Comparison of ENCODE assay signal across 12 cellular contexts in genomic region chr1:211336161-211336560, GRCh38. TPM values are rescaled to one million over a fixed set of nuclear protein-coding genes. Genes with fewer than 3 reads are reported as not detected.
A peak's percentile ranks its signal among the peaks of the same experiment; 100 is the strongest.
DNase-seq lines count a peak whose midpoint lies in the region; ATAC-seq and FAIRE-seq lines count a peak whose summit lies in the region.
"Had no signal": no experiment of that assay in that cellular context is flagged by ENCODE, and none has a peak within 500 bp of the region (broad histone marks: within the 10 kb centered on the region; RNA-seq: fewer than 3 reads in every experiment).

No MANE protein-coding gene starts in this region.

- H3K9me3 Mint-ChIP-seq in activated naive CD4-positive, alpha-beta T cell treated with anti-CD3 and anti-CD28 coated beads, Interleukin-2, amount 50 U/mL, for 24 hours = no peaks in the 10 kb centered on the region
- H3K9me3 Mint-ChIP-seq in activated naive CD8-positive, alpha-beta T cell (ENCODE audit: low read depth) = no peaks in the 10 kb centered on the region
- H3K9me3 Mint-ChIP-seq: neural crest cell had no signal

- peak overlapping the region; percentile 83 for H3K27ac Mint-ChIP-seq in activated naive CD4-positive, alpha-beta T cell treated with anti-CD3 and anti-CD28 coated beads, Interleukin-2, amount 50 U/mL, for 24 hours
- peak overlapping the region; percentile 92 for H3K27ac Mint-ChIP-seq in activated naive CD8-positive, alpha-beta T cell

- peak overlapping the region; percentile 96 for H3K27ac ChIP-seq in thymus (ENCODE audit: low read depth)

- FAIRE-seq in HTR-8/SVneo (lab: Jason Lieb, UNC) = no peak
- FAIRE-seq: H54 had no signal

- H3K4me1 ChIP-seq in thymus (ENCODE audit: control insufficient read depth, insufficient read depth, low read length) = peaks cover 38% of the 10 kb centered on the region

- ATAC-seq in HG03135 (IDR thresholded peaks at IDR 0.05; ENCODE audit: unreplicated experiment) (peak; percentile 28), esophagus mucosa (no peak), HG02852 (IDR thresholded peaks at IDR 0.05; ENCODE audit: unreplicated experiment) (no peak)

- 35% methylated on average over 3 of the region's 3 CpGs for WGBS in thymus

- no peaks in the 10 kb centered on the region for H3K36me3 ChIP-seq in thymus (ENCODE audit: control insufficient read depth, insufficient read depth)
- H3K36me3 ChIP-seq: tibial nerve had no signal

- no peak for DNase-seq in activated naive CD4-positive, alpha-beta T cell treated with Interleukin-2 at 50 U/mL for 16 hours
- DNase-seq in HTR-8/SVneo (ENCODE audit: insufficient read length, low spot score) = no peak
- DNase-seq: C1 segment of cervical spinal cord had no signal

- H3K36me3 Mint-ChIP-seq in activated naive CD4-positive, alpha-beta T cell treated with anti-CD3 and anti-CD28 coated beads, Interleukin-2, amount 50 U/mL, for 24 hours = peaks cover 4% of the 10 kb centered on the region
- peaks cover 3% of the 10 kb centered on the region for H3K36me3 Mint-ChIP-seq in activated naive CD8-positive, alpha-beta T cell

- H3K9me3 ChIP-seq in thymus (ENCODE audit: control insufficient read depth) = no peaks in the 10 kb centered on the region
- H3K9me3 ChIP-seq: tibial nerve had no signal

- no peaks in the 10 kb centered on the region for H3K27me3 ChIP-seq in thymus (ENCODE audit: control insufficient read depth, insufficient read depth)
- H3K27me3 ChIP-seq: tibial nerve had no signal

- no peaks in the 10 kb centered on the region for H3K27me3 Mint-ChIP-seq in activated naive CD4-positive, alpha-beta T cell treated with anti-CD3 and anti-CD28 coated beads, Interleukin-2, amount 50 U/mL, for 24 hours
- H3K27me3 Mint-ChIP-seq in activated naive CD8-positive, alpha-beta T cell = no peaks in the 10 kb centered on the region

- H3K4me1 Mint-ChIP-seq in activated naive CD4-positive, alpha-beta T cell treated with anti-CD3 and anti-CD28 coated beads, Interleukin-2, amount 50 U/mL, for 24 hours = peaks cover 93% of the 10 kb centered on the region
- peaks cover 90% of the 10 kb centered on the region for H3K4me1 Mint-ChIP-seq in activated naive CD8-positive, alpha-beta T cell (ENCODE audit: low read depth)

- H3K4me3 ChIP-seq in thymus (ENCODE audit: low read length) = no peak overlapping the region
- H3K4me3 ChIP-seq: tibial nerve had no signal

- peak overlapping the region; percentile 72 for H3K4me3 Mint-ChIP-seq in activated naive CD4-positive, alpha-beta T cell treated with anti-CD3 and anti-CD28 coated beads, Interleukin-2, amount 50 U/mL, for 24 hours
- H3K4me3 Mint-ChIP-seq in activated naive CD8-positive, alpha-beta T cell = peak overlapping the region; percentile 71
- H3K4me3 Mint-ChIP-seq: neural crest cell had no signal

RNA-seq across cellular contexts. Expression of gene TRAF5, which starts 9.5 kb away (rescaled TPM):
- 47.6 TPM for polyA plus RNA-seq in thymus
- 2.8 TPM for total RNA-seq in esophagus mucosa
